14 cellular contexts compared by ENCODE assay signal in genomic region chr6:157813191-157813590, GRCh38. TPM values are rescaled to one million over a fixed set of nuclear protein-coding genes. Genes with fewer than 3 reads are reported as not detected.
A peak's percentile ranks its signal among the peaks of the same experiment; 100 is the strongest.
DNase-seq lines count a peak whose midpoint lies in the region; ATAC-seq, FAIRE-seq and TF ChIP-seq lines count a peak whose summit lies in the region.
"Had no signal": no experiment of that assay in that cellular context is flagged by ENCODE, and none has a peak within 500 bp of the region (broad histone marks: within the 10 kb centered on the region; RNA-seq: fewer than 3 reads in every experiment).

No MANE protein-coding gene starts in this region.

- H4K20me1 ChIP-seq in GM23248 (ENCODE audit: insufficient read depth) (no peaks in the 10 kb centered on the region), K562 (replicated peaks; ENCODE audit: control insufficient read depth, insufficient read depth, low read length) (no peaks in the 10 kb centered on the region)

- TF ChIP-seq POLR2A in K562 (conservative IDR thresholded peaks at IDR 0.05), result no peak
- TF ChIP-seq POLR2A in lower leg skin (IDR thresholded peaks at IDR 0.05), result no peak

- H3K4me1 ChIP-seq in GM23248 (ENCODE audit: insufficient read depth) (peaks cover 32% of the 10 kb centered on the region), K562 (replicated peaks in 1 of 2; ENCODE audit: control insufficient read depth in 2 of 2, insufficient read depth in 2 of 2, low read length in 2 of 2) (peaks cover 29 to 54% of the 10 kb centered on the region in 2 experiments)

- peak overlapping the region; percentile 96 for H3K27ac ChIP-seq in GM23248
- peak overlapping the region; percentile 47; the same call in 2 of the 3 replicates for H3K27ac ChIP-seq in K562 (ENCODE audit: extremely low read depth, low read depth, low read length)
- H3K27ac ChIP-seq: cardiac muscle cell had no signal

- no peaks in the 10 kb centered on the region for H3K9me1 ChIP-seq in K562 (ENCODE audit: control insufficient read depth, insufficient read depth, low read length)

- peak overlapping the region; percentile 84 for H3K9ac ChIP-seq in GM23248
- H3K9ac ChIP-seq in K562 (ENCODE audit: insufficient read depth in 1 of 2, low read depth in 2 of 2, low read length in 2 of 2), result peak overlapping the region; percentile 43 to 81; a peak in 3 of 4 replicates

- peak overlapping the region; percentile 51 for H3K27ac Mint-ChIP-seq in stimulated activated effector memory CD8-positive, alpha-beta T cell treated with anti-CD3 and anti-CD28 coated beads, Interleukin-12 subunit alpha, Interleukin-12 subunit beta, amount 100 ng/mL, for 72 hours

- no peaks in the 10 kb centered on the region for H3K9me3 Mint-ChIP-seq in stimulated activated effector memory CD8-positive, alpha-beta T cell treated with anti-CD3 and anti-CD28 coated beads, Interleukin-12 subunit alpha, Interleukin-12 subunit beta, amount 100 ng/mL, for 72 hours

- H3K4me1 Mint-ChIP-seq in stimulated activated effector memory CD8-positive, alpha-beta T cell treated with anti-CD3 and anti-CD28 coated beads, Interleukin-12 subunit alpha, Interleukin-12 subunit beta, amount 100 ng/mL, for 72 hours, result peaks cover 18% of the 10 kb centered on the region

- H2AFZ ChIP-seq in GM23248, result peak overlapping the region; percentile 64
- H2AFZ ChIP-seq in K562 (ENCODE audit: low read depth, low read length), result peak overlapping the region; percentile 69

- TF ChIP-seq RAD21 in K562 (CRISPR knock-in tag; conservative IDR thresholded peaks at IDR 0.05 in 1 of 2, IDR thresholded peaks at IDR 0.05 in 1 of 2), result no peak

- in situ Hi-C loops in GM23248 (cut with MboI), result no loop called here
- in situ Hi-C loops in K562 (cut with MboI), result no loop called here

- ATAC-seq in K562, result peak; percentile 47
- no peak for ATAC-seq in stimulated activated effector memory CD8-positive, alpha-beta T cell treated with anti-CD3 and anti-CD28 coated beads, Interleukin-12 subunit alpha, Interleukin-12 subunit beta, amount 100 ng/mL, for 72 hours

- H3K9me3 ChIP-seq in GM23248 (ENCODE audit: low read depth) (no peaks in the 10 kb centered on the region), K562 (replicated peaks; ENCODE audit: control insufficient read depth, insufficient read depth, low read depth, low read length) (peaks cover 9% of the 10 kb centered on the region)

- DNase-seq in GM23248 (peak; percentile 77), K562 (ENCODE audit: extremely low read depth in 1 of 4, low spot score in 3 of 4) (peak in 2 of 4 experiments; percentile 31 to 69), lower leg skin (ENCODE audit: low spot score in 2 of 2) (peak; percentile 69 to 87), NCI-H2029 treated with DMSO at 0.1 percent for 48 hours (lab: John Stamatoyannopoulos, UW) (no peak), NCI-H1436 (lab: John Stamatoyannopoulos, UW) (no peak), NCI-H748 treated with DMSO at 0.1 percent for 48 hours (lab: John Stamatoyannopoulos, UW) (no peak)
- DNase-seq in stimulated activated effector memory CD8-positive, alpha-beta T cell treated with anti-CD3 and anti-CD28 coated beads, Interleukin-12 subunit alpha, Interleukin-12 subunit beta, amount 100 ng/mL, for 72 hours (ENCODE audit: low spot score in 2 of 2), result no peak
- DNase-seq in activated CD8-positive, alpha-beta memory T cell treated with anti-CD3 and anti-CD28 coated beads, Interleukin-2, amount 50 U/mL, for 48 hours, result no peak
- DNase-seq: hippocampal formation, KBM-7, NCI-H226, SW 1271 had no signal

- no peak for TF ChIP-seq EP300 in K562 (IDR thresholded peaks at IDR 0.05; ENCODE audit: low read length)

- H3K4me2 ChIP-seq in GM23248 (ENCODE audit: unreplicated experiment) (peak overlapping the region; percentile 44), K562 (ENCODE audit: insufficient read depth, low read length) (no peak overlapping the region; the same call in 1 of the 2 replicates)

- WGBS in GM23248 (ENCODE audit: low coverage in 1 of 2, low lambda C conversion rate in 2 of 2, missing lambda C conversion rate in 2 of 2), 2 experiments, result 13 to 15% methylated on average over 5 of the region's 5 CpGs
- 46% methylated on average over 5 of the region's 5 CpGs for WGBS in K562 (ENCODE audit: insufficient coverage, low coverage, missing lambda C conversion rate)
- 69 to 76% methylated on average over 5 of the region's 5 CpGs for WGBS in lower leg skin, 2 donors

- BruUV-seq in K562 (replicated peaks; lab: Mats Ljungman, UMichigan), result no TSS peak

- no peak overlapping the region for H3K4me3 Mint-ChIP-seq in stimulated activated effector memory CD8-positive, alpha-beta T cell treated with anti-CD3 and anti-CD28 coated beads, Interleukin-12 subunit alpha, Interleukin-12 subunit beta, amount 100 ng/mL, for 72 hours

- TF ChIP-seq CTCF in K562 (IDR thresholded peaks at IDR 0.05 in 2 of 3, conservative IDR thresholded peaks at IDR 0.05 in 1 of 3; ENCODE audit: insufficient read depth in 2 of 3, low read depth in 1 of 3, low read length in 3 of 3) (no peak), lower leg skin (IDR thresholded peaks at IDR 0.05) (no peak)

- H3K27me3 ChIP-seq in GM23248 (replicated peaks; ENCODE audit: insufficient read depth) (no peaks in the 10 kb centered on the region), K562 (ENCODE audit: control insufficient read depth in 2 of 2, insufficient read depth in 2 of 2, low read length in 2 of 2) (no peaks in the 10 kb centered on the region)
- H3K27me3 ChIP-seq: cardiac muscle cell had no signal

- POLR2A ChIA-PET in K562 (lab: Yijun Ruan, JAX), result no interaction called here

- H3K4me3 ChIP-seq in GM23248, result peak overlapping the region; percentile 45
- no peak overlapping the region for H3K4me3 ChIP-seq in K562
- no peak overlapping the region for H3K4me3 ChIP-seq in lower leg skin (ENCODE audit: low read depth, poor library complexity, severe bottlenecking)
- H3K4me3 ChIP-seq: cardiac muscle cell had no signal

- intact Hi-C loops in K562 (cut with micrococcal nuclease) (no loop called here), lower leg skin (cut with DNase I; ENCODE audit: low total_unique reads) (no loop called here)

- no peaks in the 10 kb centered on the region for H3K9me2 ChIP-seq in GM23248 (ENCODE audit: insufficient read depth)

- H3K36me3 ChIP-seq in GM23248 (ENCODE audit: low read depth) (no peaks in the 10 kb centered on the region), K562 (ENCODE audit: control insufficient read depth, insufficient read depth, low read length) (no peaks in the 10 kb centered on the region; the same call in 2 of the 3 replicates)
- H3K36me3 ChIP-seq: cardiac muscle cell had no signal

- H3K36me3 Mint-ChIP-seq in stimulated activated effector memory CD8-positive, alpha-beta T cell treated with anti-CD3 and anti-CD28 coated beads, Interleukin-12 subunit alpha, Interleukin-12 subunit beta, amount 100 ng/mL, for 72 hours, result peaks cover 5% of the 10 kb centered on the region

- CTCF ChIA-PET in K562 (lab: Yijun Ruan, JAX; ENCODE audit: low intra/inter-chr PET ratio), result no interaction called here

- H3F3A ChIP-seq in GM23248 (ENCODE audit: insufficient read depth), result peaks cover 34% of the 10 kb centered on the region

- H3K79me2 ChIP-seq in GM23248 (ENCODE audit: insufficient read depth) (no peaks in the 10 kb centered on the region), K562 (ENCODE audit: control insufficient read depth, insufficient read depth, low read length) (no peaks in the 10 kb centered on the region)

- no peak for FAIRE-seq in K562 (lab: Jason Lieb, UNC)
- FAIRE-seq: GM12891 had no signal

TF ChIP-seq in K562, 482 proteins besides CTCF, POLR2A, EP300 and RAD21 (continues in another document):
- TF ChIP-seq ZFX (CRISPR knock-in tag; IDR thresholded peaks at IDR 0.05), result peak; percentile 8; the same call in 1 of the 2 replicates
- no peak for TF ChIP-seq HMG20A (CRISPR knock-in tag; conservative IDR thresholded peaks at IDR 0.05)

RNA-seq across cellular contexts. Expression of gene SNX9, which starts 9.9 kb away (rescaled TPM):
- total RNA-seq in GM23248 (2014; rRNA removed; shearing (Covaris generic)), result 77.8 and 89.6 TPM in 2 replicates
- 76.5 and 80.4 TPM in 2 replicates for polyA plus RNA-seq in GM23248 (2016; fragmentation: Nextera tagmentation; extraction: Ambion mirVana)
- 38.7 and 52.0 TPM in 2 replicates for total RNA-seq in K562 (2011; cell fraction: chromatin; rRNA removed; ENCODE audit: low replicate concordance)
- 23.3 and 24.7 TPM in 2 replicates for total RNA-seq in K562 (2011; cell fraction: nucleolus; rRNA removed)
- 28.7 and 31.5 TPM in 2 replicates for total RNA-seq in K562 (2011; cell fraction: nucleoplasm; rRNA removed)
- 57.1 and 64.3 TPM in 2 replicates for total RNA-seq in K562 (2014; rRNA removed)
- 52.8 and 59.8 TPM in 2 replicates for total RNA-seq in K562 (2014; rRNA removed; fragmentation: Illumina TruSeq; extraction: Trizol)
- total RNA-seq in K562 (2015; rRNA removed; fragmentation: Illumina TruSeq; extraction: Trizol), result 45.2 and 48.1 TPM in 2 replicates
- 66.8 and 72.2 TPM in 2 replicates for total RNA-seq in K562 (2021)
- 63.6 and 80.2 TPM in 2 replicates for polyA plus RNA-seq in K562 (2011; rRNA removed)
- 35.7 and 42.0 TPM in 2 replicates for polyA plus RNA-seq in K562 (2011; cell fraction: cytosol; rRNA removed)
- 56.0 and 61.8 TPM in 2 replicates for polyA plus RNA-seq in K562 (2011; cell fraction: nucleus; rRNA removed)
- 38.3 and 43.4 TPM in 2 replicates for polyA plus RNA-seq in K562 (2012)
- polyA plus RNA-seq in K562 (2014; fragmentation: Illumina TruSeq; extraction: Trizol), result 79.5 and 81.7 TPM in 2 replicates
- polyA plus RNA-seq in K562 (2014; fragmentation: Nextera tagmentation; extraction: Ambion mirVana), result 1 to 10 TPM; 6.0 to 7.3 TPM
- 61.3 and 70.0 TPM in 2 replicates for polyA plus RNA-seq in K562 (2014; rRNA removed)
- polyA minus RNA-seq in K562 (2011; rRNA and poly(A)+ RNA removed), result 59.7 and 63.7 TPM in 2 replicates
- polyA minus RNA-seq in K562 (2011; cell fraction: cytosol; rRNA and poly(A)+ RNA removed), result 28.7 and 35.8 TPM in 2 replicates
- polyA minus RNA-seq in K562 (2011; cell fraction: nucleus; rRNA and poly(A)+ RNA removed), result 21.7 and 34.3 TPM in 2 replicates
- 10 to 100 TPM; 37.4 to 59.5 (median 46.7) TPM for total RNA-seq in lower leg skin

Comparison
In these comparisons a context has a peak if more than half of its experiments do, and no peak if none do; other contexts are left out.
1. DNase-seq: peak in GM23248 (single experiment) and lower leg skin (2 of 2); none in stimulated activated effector memory CD8-positive, alpha-beta T cell treated with anti-CD3 and anti-CD28 coated beads, Interleukin-12 subunit alpha, Interleukin-12 subunit beta, amount 100 ng/mL, for 72 hours (0 of 2), activated CD8-positive, alpha-beta memory T cell treated with anti-CD3 and anti-CD28 coated beads, Interleukin-2, amount 50 U/mL, for 48 hours (single experiment), NCI-H2029 treated with DMSO at 0.1 percent for 48 hours (single experiment), NCI-H1436 (single experiment) and NCI-H748 treated with DMSO at 0.1 percent for 48 hours (single experiment).